Comparison of ENCODE assay signal across 24 cellular contexts in genomic region chr1:25474439-25475047, GRCh38. TPM values are rescaled to one million over a fixed set of nuclear protein-coding genes. Genes with fewer than 3 reads are reported as not detected.
DNase-seq lines count a peak whose midpoint lies in the region; TF ChIP-seq lines count a peak whose summit lies in the region.
"Had no signal": no experiment of that assay in that cellular context is flagged by ENCODE, and none has a peak within 500 bp of the region (broad histone marks: within the 10 kb centered on the region; RNA-seq: fewer than 3 reads in every experiment).

No MANE protein-coding gene starts in this region.

- H3K9me3 Mint-ChIP-seq in T-helper 1 cell treated with Interleukin-12 subunit alpha and Interleukin-12 subunit beta and Interleukin-4 antibody, amounts not matched to agents 30 μg/mL and 1 μg/mL, for 36 hours, result no peaks in the 10 kb centered on the region
- H3K9me3 Mint-ChIP-seq in CD8-positive, alpha-beta memory T cell, result no peaks in the 10 kb centered on the region
- H3K9me3 Mint-ChIP-seq in activated T-helper 1 cell treated with anti-CD3 and anti-CD28 coated beads, Interleukin-12 subunit alpha, Interleukin-12 subunit beta, Interleukin-2, Interleukin-4 antibody, amounts not matched to agents 30 ng/mL and 10 ng/mL and 1 ng/mL, durations not matched to agents 14 hours and 24 hours and 36 hours, result no peaks in the 10 kb centered on the region
- H3K9me3 Mint-ChIP-seq in immature natural killer cell, result no peaks in the 10 kb centered on the region
- H3K9me3 Mint-ChIP-seq in endodermal cell, result no peaks in the 10 kb centered on the region
- H3K9me3 Mint-ChIP-seq: memory B cell, nephron had no signal

- H3K4me3 Mint-ChIP-seq in T-helper 1 cell treated with Interleukin-12 subunit alpha and Interleukin-12 subunit beta and Interleukin-4 antibody, amounts not matched to agents 30 μg/mL and 1 μg/mL, for 36 hours, result no peak overlapping the region
- peak overlapping the region in 4 of 7 donors; percentile 27 to 60 (median 39) for H3K4me3 Mint-ChIP-seq in CD8-positive, alpha-beta memory T cell
- no peak overlapping the region for H3K4me3 Mint-ChIP-seq in activated T-helper 1 cell treated with anti-CD3 and anti-CD28 coated beads, Interleukin-12 subunit alpha, Interleukin-12 subunit beta, Interleukin-2, Interleukin-4 antibody, amounts not matched to agents 30 ng/mL and 10 ng/mL and 1 ng/mL, durations not matched to agents 14 hours and 24 hours and 36 hours
- H3K4me3 Mint-ChIP-seq in immature natural killer cell (peak overlapping the region in 1 of 5 donors; percentile 22), endodermal cell (no peak overlapping the region)
- H3K4me3 Mint-ChIP-seq: B cell, memory B cell, nephron had no signal

- peaks cover 32% of the 10 kb centered on the region for H3K4me1 Mint-ChIP-seq in T-helper 1 cell treated with Interleukin-12 subunit alpha and Interleukin-12 subunit beta and Interleukin-4 antibody, amounts not matched to agents 30 μg/mL and 1 μg/mL, for 36 hours (ENCODE audit: low read depth)
- peaks cover 30 to 63% (median 32%) of the 10 kb centered on the region in 3 donors for H3K4me1 Mint-ChIP-seq in CD8-positive, alpha-beta memory T cell
- peaks cover 46% of the 10 kb centered on the region for H3K4me1 Mint-ChIP-seq in activated T-helper 1 cell treated with anti-CD3 and anti-CD28 coated beads, Interleukin-12 subunit alpha, Interleukin-12 subunit beta, Interleukin-2, Interleukin-4 antibody, amounts not matched to agents 30 ng/mL and 10 ng/mL and 1 ng/mL, durations not matched to agents 14 hours and 24 hours and 36 hours (ENCODE audit: low read depth)
- H3K4me1 Mint-ChIP-seq in immature natural killer cell (peaks cover 22 to 36% of the 10 kb centered on the region in 2 donors), endodermal cell (peaks cover 17% of the 10 kb centered on the region)

- CTCF ChIA-PET in CD8-positive, alpha-beta memory T cell (lab: Charles Lee), result no interaction called here

- no peaks in the 10 kb centered on the region for H3K36me3 ChIP-seq in CD8-positive, alpha-beta memory T cell (ENCODE audit: insufficient read depth, low read length)
- H3K36me3 ChIP-seq in endodermal cell (ENCODE audit: control insufficient read depth, insufficient read depth, low read length) (peaks cover 2% of the 10 kb centered on the region), suprapubic skin (no peaks in the 10 kb centered on the region)

- 77 to 92% methylated on average over 2 to 5 of the region's 5 CpGs for WGBS in endodermal cell (ENCODE audit: insufficient coverage in 1 of 2, insufficient read length in 1 of 2), 2 experiments
- WGBS in suprapubic skin, result 77% methylated on average over 5 of the region's 5 CpGs

- peak overlapping the region; percentile 56 for H3K27ac Mint-ChIP-seq in T-helper 1 cell treated with Interleukin-12 subunit alpha and Interleukin-12 subunit beta and Interleukin-4 antibody, amounts not matched to agents 30 μg/mL and 1 μg/mL, for 36 hours
- peak overlapping the region in 6 of 8 donors; percentile 10 to 82 (median 42) for H3K27ac Mint-ChIP-seq in CD8-positive, alpha-beta memory T cell
- peak overlapping the region; percentile 35 for H3K27ac Mint-ChIP-seq in activated T-helper 1 cell treated with anti-CD3 and anti-CD28 coated beads, Interleukin-12 subunit alpha, Interleukin-12 subunit beta, Interleukin-2, Interleukin-4 antibody, amounts not matched to agents 30 ng/mL and 10 ng/mL and 1 ng/mL, durations not matched to agents 14 hours and 24 hours and 36 hours
- H3K27ac Mint-ChIP-seq in immature natural killer cell (peak overlapping the region in 5 of 6 donors; percentile 44 to 85 (median 73)), endodermal cell (no peak overlapping the region)
- H3K27ac Mint-ChIP-seq: B cell, nephron had no signal

- H3K4me1 ChIP-seq in CD8-positive, alpha-beta memory T cell (ENCODE audit: insufficient read depth, low read length), result peaks cover 50% of the 10 kb centered on the region
- H3K4me1 ChIP-seq in endodermal cell (ENCODE audit: control insufficient read depth, insufficient read depth, low read length) (peaks cover 7% of the 10 kb centered on the region), suprapubic skin (peaks cover 35% of the 10 kb centered on the region)

- no peaks in the 10 kb centered on the region for H3K27me3 ChIP-seq in CD8-positive, alpha-beta memory T cell (ENCODE audit: insufficient read depth, low read length, poor library complexity, severe bottlenecking)
- H3K27me3 ChIP-seq in endodermal cell (ENCODE audit: control insufficient read depth, insufficient read depth, low read length, poor library complexity, severe bottlenecking) (peaks cover 48% of the 10 kb centered on the region), suprapubic skin (no peaks in the 10 kb centered on the region)
- H3K27me3 ChIP-seq: testis had no signal

- no peak overlapping the region for H3K27ac ChIP-seq in CD8-positive, alpha-beta memory T cell (ENCODE audit: low read depth, low read length)
- H3K27ac ChIP-seq in endodermal cell (ENCODE audit: low read depth, low read length) (no peak overlapping the region), suprapubic skin (no peak overlapping the region)
- H3K27ac ChIP-seq: 22Rv1, skin epidermis had no signal

- H3K4me3 ChIP-seq in CD8-positive, alpha-beta memory T cell (ENCODE audit: low read length), result peak overlapping the region; percentile 14
- no peak overlapping the region for H3K4me3 ChIP-seq in endodermal cell (ENCODE audit: low read length)
- H3K4me3 ChIP-seq in suprapubic skin, result no peak overlapping the region
- H3K4me3 ChIP-seq: skin epidermis, testis had no signal

- DNase-seq in T-helper 1 cell (no peak), immature natural killer cell (no peak), iPS-NIHi11 (ENCODE audit: low spot score) (no peak), endodermal cell (no peak), suprapubic skin (ENCODE audit: low spot score in 2 of 2) (no peak)
- DNase-seq in CD8-positive, alpha-beta memory T cell, result peak in 1 of 5 donors; percentile 51
- no peak for DNase-seq in activated T-helper 1 cell treated with anti-CD3 and anti-CD28 coated beads, Interleukin-12 subunit alpha, Interleukin-12 subunit beta, Interleukin-2, Interleukin-4 antibody, amounts not matched to agents 30 ng/mL and 10 ng/mL and 1 ng/mL, durations not matched to agents 14 hours and 24 hours and 36 hours (ENCODE audit: low spot score)
- DNase-seq: activated CD8-positive, alpha-beta memory T cell treated with anti-CD3 and anti-CD28 coated beads, Interleukin-2, amount 50 U/mL, for 4 hours; central memory CD4-positive, alpha-beta T cell; effector CD4-positive, alpha-beta T cell; head of caudate nucleus; islet precursor cell; NCI-H1105 treated with DMSO at 0.1 percent for 48 hours; NCI-H526 treated with DMSO at 0.1 percent for 48 hours; posterior cingulate gyrus; SIG-M5; stimulated activated CD4-positive, alpha-beta T cell treated with anti-CD3 and anti-CD28 coated beads, Interleukin-2, amount 100 ng/mL, for 48 hours; testis had no signal

- no peak for TF ChIP-seq EP300 in suprapubic skin (IDR thresholded peaks at IDR 0.05)

- H3K27me3 Mint-ChIP-seq in T-helper 1 cell treated with Interleukin-12 subunit alpha and Interleukin-12 subunit beta and Interleukin-4 antibody, amounts not matched to agents 30 μg/mL and 1 μg/mL, for 36 hours (ENCODE audit: low read depth), result no peaks in the 10 kb centered on the region
- no peaks in the 10 kb centered on the region for H3K27me3 Mint-ChIP-seq in CD8-positive, alpha-beta memory T cell
- H3K27me3 Mint-ChIP-seq in activated T-helper 1 cell treated with anti-CD3 and anti-CD28 coated beads, Interleukin-12 subunit alpha, Interleukin-12 subunit beta, Interleukin-2, Interleukin-4 antibody, amounts not matched to agents 30 ng/mL and 10 ng/mL and 1 ng/mL, durations not matched to agents 14 hours and 24 hours and 36 hours (ENCODE audit: insufficient read depth), result no peaks in the 10 kb centered on the region
- H3K27me3 Mint-ChIP-seq in immature natural killer cell (ENCODE audit: low read depth in 3 of 3) (peaks cover 0 to 1% (median 0%) of the 10 kb centered on the region in 3 donors), endodermal cell (ENCODE audit: insufficient read depth) (peaks cover 38% of the 10 kb centered on the region)
- H3K27me3 Mint-ChIP-seq: B cell, memory B cell had no signal

- no peak for TF ChIP-seq POLR2A in suprapubic skin (IDR thresholded peaks at IDR 0.05)

- intact Hi-C loops in activated T-helper 1 cell treated with anti-CD3 and anti-CD28 coated beads, Interleukin-12 subunit alpha, Interleukin-12 subunit beta, Interleukin-2, Interleukin-4 antibody, amounts not matched to agents 30 ng/mL and 10 ng/mL and 1 ng/mL, durations not matched to agents 14 hours and 24 hours and 36 hours (cut with micrococcal nuclease), result loop anchor here (1.0 kb wide), 1 partner anchor 27 kb away; no protein-coding TSS in a partner anchor

- H3K9ac ChIP-seq in endodermal cell (ENCODE audit: extremely low read depth, low read length, poor library complexity, severe bottlenecking), result no peak overlapping the region

- no peaks in the 10 kb centered on the region for H3K9me3 ChIP-seq in CD8-positive, alpha-beta memory T cell (ENCODE audit: low read length)
- no peaks in the 10 kb centered on the region for H3K9me3 ChIP-seq in endodermal cell (ENCODE audit: control insufficient read depth, low read length)
- no peaks in the 10 kb centered on the region for H3K9me3 ChIP-seq in suprapubic skin
- H3K9me3 ChIP-seq: testis had no signal

- POLR2A ChIA-PET in CD8-positive, alpha-beta memory T cell (lab: Charles Lee), result no interaction called here

- TF ChIP-seq CTCF in endodermal cell (conservative IDR thresholded peaks at IDR 0.05), result no peak
- TF ChIP-seq CTCF in suprapubic skin (IDR thresholded peaks at IDR 0.05), result no peak

- peaks cover 14% of the 10 kb centered on the region for H3K36me3 Mint-ChIP-seq in T-helper 1 cell treated with Interleukin-12 subunit alpha and Interleukin-12 subunit beta and Interleukin-4 antibody, amounts not matched to agents 30 μg/mL and 1 μg/mL, for 36 hours (ENCODE audit: low read depth)
- H3K36me3 Mint-ChIP-seq in CD8-positive, alpha-beta memory T cell, result peaks cover 0 to 43% (median 4%) of the 10 kb centered on the region in 3 donors
- peaks cover 11% of the 10 kb centered on the region for H3K36me3 Mint-ChIP-seq in activated T-helper 1 cell treated with anti-CD3 and anti-CD28 coated beads, Interleukin-12 subunit alpha, Interleukin-12 subunit beta, Interleukin-2, Interleukin-4 antibody, amounts not matched to agents 30 ng/mL and 10 ng/mL and 1 ng/mL, durations not matched to agents 14 hours and 24 hours and 36 hours (ENCODE audit: low read depth)
- H3K36me3 Mint-ChIP-seq in immature natural killer cell (peaks cover 0 to 6% (median 4%) of the 10 kb centered on the region in 3 donors), endodermal cell (ENCODE audit: low read depth) (peaks cover 9% of the 10 kb centered on the region)

RNA-seq across cellular contexts. Expression of gene MACO1, which starts 43.8 kb away (rescaled TPM):
- 10 to 100 TPM; 14.7 to 15.6 TPM for total RNA-seq in CD8-positive, alpha-beta memory T cell
- 7.5 TPM for polyA plus RNA-seq in CD8-positive, alpha-beta memory T cell
- total RNA-seq in activated T-helper 1 cell treated with anti-CD3 and anti-CD28 coated beads, Interleukin-12 subunit alpha, Interleukin-12 subunit beta, Interleukin-2, Interleukin-4 antibody, amounts not matched to agents 30 ng/mL and 10 ng/mL and 1 ng/mL, durations not matched to agents 14 hours and 24 hours and 36 hours, result 14.2 and 14.3 TPM in 2 replicates
- polyA plus RNA-seq in immature natural killer cell, result 1 to 10 TPM in 2 of 3 donors, under 1 TPM in 1; 0.45 to 5.2 (median 3.7) TPM
- total RNA-seq in endodermal cell (10 to 100 TPM; 13.1 to 14.1 TPM), suprapubic skin (10 to 100 TPM; 13.2 to 22.0 (median 16.0) TPM)
- 26.0 TPM for polyA plus RNA-seq in endodermal cell (2013, experiment 1 of 2)
- 23.1 TPM for polyA plus RNA-seq in endodermal cell (2013, experiment 2 of 2)

RNA-seq across cellular contexts. Expression of gene RHCE, which starts 53.9 kb away (rescaled TPM):
- total RNA-seq in CD8-positive, alpha-beta memory T cell, result under 1 TPM; 0.26 to 0.33 TPM
- 0.18 TPM for polyA plus RNA-seq in CD8-positive, alpha-beta memory T cell
- 0.17 TPM in 1 of 2 replicates, not detected in the other for total RNA-seq in activated T-helper 1 cell treated with anti-CD3 and anti-CD28 coated beads, Interleukin-12 subunit alpha, Interleukin-12 subunit beta, Interleukin-2, Interleukin-4 antibody, amounts not matched to agents 30 ng/mL and 10 ng/mL and 1 ng/mL, durations not matched to agents 14 hours and 24 hours and 36 hours
- polyA plus RNA-seq in immature natural killer cell, result not detected
- total RNA-seq in endodermal cell (under 1 TPM; 0.33 to 0.40 TPM), suprapubic skin (1 to 10 TPM in 1 of 4 donors, under 1 TPM in 2, not detected in 1; 0.34 to 1.1 (median 0.56) TPM)
- 0.43 TPM for polyA plus RNA-seq in endodermal cell (2013, experiment 1 of 2)
- 0.83 TPM for polyA plus RNA-seq in endodermal cell (2013, experiment 2 of 2)
- total RNA-seq: B cell had no signal

Comparison
In these comparisons a context has a peak if more than half of its experiments do, and no peak if none do; other contexts are left out.
1. H3K4me3 Mint-ChIP-seq: peak in CD8-positive, alpha-beta memory T cell (4 of 7); none in T-helper 1 cell treated with Interleukin-12 subunit alpha and Interleukin-12 subunit beta and Interleukin-4 antibody, amounts not matched to agents 30 μg/mL and 1 μg/mL, for 36 hours (single experiment), activated T-helper 1 cell treated with anti-CD3 and anti-CD28 coated beads, Interleukin-12 subunit alpha, Interleukin-12 subunit beta, Interleukin-2, Interleukin-4 antibody, amounts not matched to agents 30 ng/mL and 10 ng/mL and 1 ng/mL, durations not matched to agents 14 hours and 24 hours and 36 hours (single experiment) and endodermal cell (single experiment).